ENCODE assay signal across 20 cellular contexts in genomic region chr16:79363035-79363434, GRCh38.
A peak's percentile ranks its signal among the peaks of the same experiment; 100 is the strongest.
DNase-seq lines count a peak whose midpoint lies in the region; ATAC-seq and TF ChIP-seq lines count a peak whose summit lies in the region.
"Had no signal": no experiment of that assay in that cellular context is flagged by ENCODE, and none has a peak within 500 bp of the region (broad histone marks: within the 10 kb centered on the region; RNA-seq: fewer than 3 reads in every experiment).

No MANE protein-coding gene starts in this region.

- H3K36me3 Mint-ChIP-seq in activated naive CD4-positive, alpha-beta T cell treated with anti-CD3 and anti-CD28 coated beads for 36 hours (ENCODE audit: low read depth), result no peaks in the 10 kb centered on the region
- peaks cover 2% of the 10 kb centered on the region for H3K36me3 Mint-ChIP-seq in T-helper 17 cell (ENCODE audit: low read depth)
- H3K36me3 Mint-ChIP-seq: CD4-positive, CD25-positive, alpha-beta regulatory T cell had no signal

- no peak overlapping the region for H3K27ac Mint-ChIP-seq in activated naive CD4-positive, alpha-beta T cell treated with anti-CD3 and anti-CD28 coated beads for 36 hours
- H3K27ac Mint-ChIP-seq in T-helper 17 cell, result no peak overlapping the region

- CTCF ChIA-PET in activated naive CD4-positive, alpha-beta T cell treated with anti-CD3 and anti-CD28 coated beads for 36 hours (lab: Charles Lee), result no interaction called here

- peak; percentile 60 for ATAC-seq in T-helper 17 cell
- no peak for ATAC-seq in GM21717 (IDR thresholded peaks at IDR 0.05; ENCODE audit: unreplicated experiment)

- peaks cover 10% of the 10 kb centered on the region for H3K4me1 Mint-ChIP-seq in activated naive CD4-positive, alpha-beta T cell treated with anti-CD3 and anti-CD28 coated beads for 36 hours (ENCODE audit: low read depth)
- peaks cover 24% of the 10 kb centered on the region for H3K4me1 Mint-ChIP-seq in T-helper 17 cell

- no peak for TF ChIP-seq CTCF in esophagus squamous epithelium (IDR thresholded peaks at IDR 0.05)

- TF ChIP-seq POLR2A in esophagus squamous epithelium (IDR thresholded peaks at IDR 0.05), result no peak

- peak; percentile 10 for DNase-seq in activated naive CD4-positive, alpha-beta T cell treated with anti-CD3 and anti-CD28 coated beads for 36 hours
- DNase-seq in activated naive CD4-positive, alpha-beta T cell treated with Interleukin-2 at 50 U/mL for 16 hours, result no peak
- no peak for DNase-seq in T-helper 17 cell
- DNase-seq in esophagus squamous epithelium (lab: John Stamatoyannopoulos, UW), result no peak
- DNase-seq in stimulated activated naive CD4-positive, alpha-beta T cell (lab: John Stamatoyannopoulos, UW), result no peak
- DNase-seq in NCI-H146 treated with DMSO at 0.1 percent for 48 hours (lab: John Stamatoyannopoulos, UW; ENCODE audit: unreplicated experiment), result no peak
- DNase-seq: ACHN; BE2C; C1 segment of cervical spinal cord; CD8-positive, alpha-beta memory T cell; COR-L47; DMS 273 treated with DMSO at 0.1 percent for 48 hours; DMS53; DND-41; EL; GOT3; H7; IMR-90 had no signal

- no peaks in the 10 kb centered on the region for H3K9me3 ChIP-seq in T-helper 17 cell (ENCODE audit: control insufficient read depth, low read length, poor library complexity, severe bottlenecking)
- peaks cover 0 to 4% (median 0%) of the 10 kb centered on the region in 3 donors for H3K9me3 ChIP-seq in esophagus squamous epithelium

- no peaks in the 10 kb centered on the region for H3K36me3 ChIP-seq in esophagus squamous epithelium
- H3K36me3 ChIP-seq: BE2C had no signal

- H3K27me3 Mint-ChIP-seq in activated naive CD4-positive, alpha-beta T cell treated with anti-CD3 and anti-CD28 coated beads for 36 hours (ENCODE audit: low read depth), result peaks cover 16% of the 10 kb centered on the region
- no peaks in the 10 kb centered on the region for H3K27me3 Mint-ChIP-seq in T-helper 17 cell
- H3K27me3 Mint-ChIP-seq: CD8-positive, alpha-beta memory T cell had no signal

- peaks cover 3 to 36% (median 10%) of the 10 kb centered on the region in 3 donors for H3K4me1 ChIP-seq in esophagus squamous epithelium
- H3K4me1 ChIP-seq: BE2C had no signal

- peak overlapping the region in 3 of 4 donors; percentile 27 to 65 (median 53) for H3K27ac ChIP-seq in esophagus squamous epithelium

- no peaks in the 10 kb centered on the region for H3K9me3 Mint-ChIP-seq in activated naive CD4-positive, alpha-beta T cell treated with anti-CD3 and anti-CD28 coated beads for 36 hours

- H3K4me3 ChIP-seq in esophagus squamous epithelium, result peak overlapping the region in 1 of 4 donors; percentile 13

- H3K27me3 ChIP-seq in esophagus squamous epithelium, result no peaks in the 10 kb centered on the region
- H3K27me3 ChIP-seq: BE2C had no signal

- 43 to 44% methylated on average over 1 of the region's 1 CpG for WGBS in esophagus squamous epithelium, 2 donors

- intact Hi-C loops in activated naive CD4-positive, alpha-beta T cell treated with anti-CD3 and anti-CD28 coated beads for 36 hours (cut with micrococcal nuclease), result loop anchor here (1.0 kb wide), 1 partner anchor 47 kb away; no protein-coding TSS in a partner anchor
- intact Hi-C loops in esophagus squamous epithelium (cut with DNase I), result no loop called here

- H3K4me3 Mint-ChIP-seq in activated naive CD4-positive, alpha-beta T cell treated with anti-CD3 and anti-CD28 coated beads for 36 hours, result no peak overlapping the region
- H3K4me3 Mint-ChIP-seq in T-helper 17 cell, result no peak overlapping the region
